ENCODE assay signal across 16 cellular contexts in genomic region chr1:179440971-179441370, GRCh38.
"Had no signal": no experiment of that assay in that cellular context is flagged by ENCODE, and none has a peak within 500 bp of the region (broad histone marks: within the 10 kb centered on the region; RNA-seq: fewer than 3 reads in every experiment).

No MANE protein-coding gene starts in this region.

- ATAC-seq: effector memory CD8-positive, alpha-beta T cell; gastroesophageal sphincter; left cardiac atrium; upper lobe of right lung had no signal

- H3K4me3 Mint-ChIP-seq: dendritic cell treated with granulocyte-macrophage colony-stimulating factor and Interleukin-4, amounts not matched to agents 40 ng/mL and 50 ng/mL, for 4 days; effector memory CD8-positive, alpha-beta T cell; nephron had no signal

- H3K27ac Mint-ChIP-seq: dendritic cell treated with granulocyte-macrophage colony-stimulating factor and Interleukin-4, amounts not matched to agents 40 ng/mL and 50 ng/mL, for 4 days; effector memory CD8-positive, alpha-beta T cell had no signal

- H3K9me3 Mint-ChIP-seq: dendritic cell treated with granulocyte-macrophage colony-stimulating factor and Interleukin-4, amounts not matched to agents 40 ng/mL and 50 ng/mL, for 4 days had no signal

- DNase-seq: effector memory CD8-positive, alpha-beta T cell; esophagus squamous epithelium; foreskin fibroblast; kidney; left cardiac atrium; mammary epithelial cell; stimulated activated CD4-positive, alpha-beta T cell treated with anti-CD3 and anti-CD28 coated beads, Interleukin-2, amount 100 ng/mL, for 48 hours; stimulated activated naive CD4-positive, alpha-beta T cell treated with Interleukin-2 at 50 U/mL for 16 hours; upper lobe of right lung had no signal

- H3K4me3 ChIP-seq: esophagus squamous epithelium, gastroesophageal sphincter, right atrium auricular region, smooth muscle cell, upper lobe of right lung, vagina had no signal

- H3K27ac ChIP-seq: esophagus squamous epithelium, gastroesophageal sphincter, neutrophil, right atrium auricular region, upper lobe of right lung, vagina had no signal

- H3K27me3 ChIP-seq: esophagus squamous epithelium, gastroesophageal sphincter, right atrium auricular region, upper lobe of right lung, vagina had no signal

- H3K4me2 ChIP-seq: smooth muscle cell had no signal

- H3K4me1 Mint-ChIP-seq: nephron had no signal

- H3K4me1 ChIP-seq: esophagus squamous epithelium, gastroesophageal sphincter, right atrium auricular region, upper lobe of right lung, vagina had no signal

- H3K9me3 ChIP-seq: esophagus squamous epithelium, gastroesophageal sphincter, neutrophil, right atrium auricular region, upper lobe of right lung, vagina had no signal

- FAIRE-seq: kidney had no signal

- H3K36me3 ChIP-seq: esophagus squamous epithelium, gastroesophageal sphincter, neutrophil, right atrium auricular region, upper lobe of right lung, vagina had no signal
